In genomic region chr1:212630159-212630900, GRCh38 we compare ENCODE assay signal across 8 cellular contexts. TPM values are rescaled to one million over a fixed set of nuclear protein-coding genes. Genes with fewer than 3 reads are reported as not detected.
A peak's percentile ranks its signal among the peaks of the same experiment; 100 is the strongest.
DNase-seq lines count a peak whose midpoint lies in the region; ATAC-seq, FAIRE-seq and TF ChIP-seq lines count a peak whose summit lies in the region.

No MANE protein-coding gene starts in this region.

- WGBS in liver = 64% methylated on average over 16 of the region's 16 CpGs

- H3K4me3 ChIP-seq in liver (ENCODE audit: low read depth in 1 of 3, low read length in 3 of 3) = no peak overlapping the region

- H3K9ac ChIP-seq in liver (ENCODE audit: low read depth in 1 of 2, low read length in 2 of 2) = no peak overlapping the region

- ATAC-seq in HG02678 (IDR thresholded peaks at IDR 0.05; ENCODE audit: unreplicated experiment) (peak; percentile 95), activated B cell treated with CpG ODN at 0.5 μM for 24 hours (ENCODE audit: low read depth) (peak; percentile 98)
- peak; percentile 84 for ATAC-seq in central memory CD8-positive, alpha-beta T cell (replicated peaks; ENCODE audit: extremely low read depth, poor library complexity, severe bottlenecking)

- H3K27me3 Mint-ChIP-seq in activated B cell treated with CpG ODN at 0.5 μM for 24 hours = peaks cover 12% of the 10 kb centered on the region
- H3K27me3 Mint-ChIP-seq in central memory CD8-positive, alpha-beta T cell = peaks cover 9% of the 10 kb centered on the region

- no peaks in the 10 kb centered on the region for H3K36me3 Mint-ChIP-seq in activated B cell treated with CpG ODN at 0.5 μM for 24 hours (ENCODE audit: low read depth)
- no peaks in the 10 kb centered on the region for H3K36me3 Mint-ChIP-seq in central memory CD8-positive, alpha-beta T cell (ENCODE audit: insufficient read depth)

- POLR2A ChIA-PET in activated B cell treated with CpG ODN at 0.5 μM for 24 hours (lab: Charles Lee) = interaction anchor here (1.3 kb wide), 2 partner anchors 12 to 63 kb away, joined by 3 to 7 read pairs; no protein-coding TSS in a partner anchor

- intact Hi-C loops in activated B cell treated with CpG ODN at 0.5 μM for 24 hours (cut with micrococcal nuclease) = loop anchor here (1.0 to 2.0 kb wide), 6 partner anchors 22 to 153 kb away; partner anchors contain the start of gene ATF3

- no peaks in the 10 kb centered on the region for H3K27me3 ChIP-seq in liver (ENCODE audit: control insufficient read depth in 4 of 4, insufficient read depth in 4 of 4, low read length in 3 of 4)

- H3K4me3 Mint-ChIP-seq in activated B cell treated with CpG ODN at 0.5 μM for 24 hours = no peak overlapping the region
- H3K4me3 Mint-ChIP-seq in central memory CD8-positive, alpha-beta T cell = no peak overlapping the region

- H3K27ac Mint-ChIP-seq in activated B cell treated with CpG ODN at 0.5 μM for 24 hours = no peak overlapping the region
- H3K27ac Mint-ChIP-seq in central memory CD8-positive, alpha-beta T cell (ENCODE audit: low read depth) = no peak overlapping the region

- H3K4me1 Mint-ChIP-seq in activated B cell treated with CpG ODN at 0.5 μM for 24 hours = peaks cover 19% of the 10 kb centered on the region
- no peaks in the 10 kb centered on the region for H3K4me1 Mint-ChIP-seq in central memory CD8-positive, alpha-beta T cell

- no peak for TF ChIP-seq POLR2A in GM12891 (IDR thresholded peaks at IDR 0.05; ENCODE audit: low read depth, low read length)

- peak; percentile 76 to 84 for TF ChIP-seq RAD21 in liver (IDR thresholded peaks at IDR 0.05)

- H3K4me1 ChIP-seq in liver (ENCODE audit: control insufficient read depth in 4 of 4, insufficient read depth in 4 of 4, low read length in 3 of 4) = peaks cover 3 to 22% (median 14%) of the 10 kb centered on the region in 4 donors

- CTCF ChIA-PET in activated B cell treated with CpG ODN at 0.5 μM for 24 hours (lab: Charles Lee) = interaction anchor here (0.5 to 2.4 kb wide), 9 partner anchors 21 to 373 kb away, joined by 3 to 15 read pairs (median 3); no protein-coding TSS in a partner anchor

- H3K9me3 Mint-ChIP-seq in activated B cell treated with CpG ODN at 0.5 μM for 24 hours = no peaks in the 10 kb centered on the region
- H3K9me3 Mint-ChIP-seq in central memory CD8-positive, alpha-beta T cell = no peaks in the 10 kb centered on the region

- H3K36me3 ChIP-seq in liver (ENCODE audit: control insufficient read depth in 4 of 4, insufficient read depth in 3 of 4, low read depth in 1 of 4, low read length in 3 of 4) = no peaks in the 10 kb centered on the region

- H3K27ac ChIP-seq in liver (ENCODE audit: low read depth in 1 of 2, low read length in 2 of 2) = no peak overlapping the region

- DNase-seq in 8988T = peak; percentile 55
- peak; percentile 63 for DNase-seq in GM12891 (ENCODE audit: insufficient read length, low spot score)
- peak; percentile 36 for DNase-seq in NCI-H1092 (lab: John Stamatoyannopoulos, UW)
- DNase-seq in activated B cell treated with CpG ODN at 0.5 μM for 24 hours = peak; percentile 58
- DNase-seq in central memory CD8-positive, alpha-beta T cell (ENCODE audit: low spot score in 2 of 2) = peak; percentile 40 to 48
- DNase-seq in stimulated activated CD8-positive, alpha-beta memory T cell treated with anti-CD3 and anti-CD28 coated beads, Interleukin-12 subunit alpha, Interleukin-12 subunit beta, amount 100 ng/mL, for 4 hours (ENCODE audit: low read depth) = peak; percentile 37

- peak; percentile 93 for FAIRE-seq in GM12891 (lab: Jason Lieb, UNC)

- no peaks in the 10 kb centered on the region for H3K9me3 ChIP-seq in liver (ENCODE audit: control insufficient read depth in 4 of 4, low read length in 3 of 4)

- TF ChIP-seq CTCF in activated B cell treated with CpG ODN at 0.5 μM for 24 hours (IDR thresholded peaks at IDR 0.05) (peak; percentile 76), liver (IDR thresholded peaks at IDR 0.05; ENCODE audit: low read depth, low read length, missing input control) (peak; percentile 90)

TF ChIP-seq in GM12891, 5 proteins besides CTCF, POLR2A, EP300 and RAD21:
- peak; percentile 76 for TF ChIP-seq SPI1 (IDR thresholded peaks at IDR 0.05; ENCODE audit: low read depth, low read length)
- no peak for TF ChIP-seq PAX5 (IDR thresholded peaks at IDR 0.05; ENCODE audit: insufficient read depth, low read length, severe bottlenecking)
- no peak for TF ChIP-seq POLR2AphosphoS5 (IDR thresholded peaks at IDR 0.05; ENCODE audit: low read depth, low read length)
- TF ChIP-seq POU2F2 (IDR thresholded peaks at IDR 0.05; ENCODE audit: low read depth, low read length) = no peak
- TF ChIP-seq TAF1 (IDR thresholded peaks at IDR 0.05; ENCODE audit: low read depth, low read length) = no peak

TF ChIP-seq in liver, 16 proteins besides CTCF, POLR2A, EP300 and RAD21:
- TF ChIP-seq RXRA (IDR thresholded peaks at IDR 0.05) (no peak), SP1 (IDR thresholded peaks at IDR 0.05) (no peak)

RNA-seq across cellular contexts. Expression of gene ATF3, which starts 21.8 kb away (rescaled TPM):
- polyA plus RNA-seq in GM12891 (2012; ENCODE audit: low read depth, missing spikeins) = 19.7 TPM
- total RNA-seq in activated B cell treated with CpG ODN at 0.5 μM for 24 hours = 13.1 and 16.8 TPM in 2 replicates
- 1 to 10 TPM; 1.1 to 5.4 TPM for total RNA-seq in liver
- 1 to 10 TPM; 5.6 to 8.8 TPM for polyA plus RNA-seq in liver
